ENCODE assay signal across 26 cellular contexts in genomic region chr12:7304456-7304855, GRCh38. TPM values are rescaled to one million over a fixed set of nuclear protein-coding genes. Genes with fewer than 3 reads are reported as not detected.
"Had no signal": no experiment of that assay in that cellular context is flagged by ENCODE, and none has a peak within 500 bp of the region (broad histone marks: within the 10 kb centered on the region; RNA-seq: fewer than 3 reads in every experiment).

No MANE protein-coding gene starts in this region.

- ATAC-seq: activated CD4-positive, CD25-positive, alpha-beta regulatory T cell treated with anti-CD3 and anti-CD28 coated beads, Interleukin-2, amount 50 U/mL, for 24 hours; activated CD8-positive, alpha-beta T cell treated with anti-CD3 and anti-CD28 coated beads for 36 hours; activated T-cell treated with anti-CD3 and anti-CD28 coated beads, Interleukin-2, amount 50 U/mL, for 72 hours; body of pancreas; PC-3; T-cell had no signal

- DNase-seq: activated CD4-positive, alpha-beta T cell treated with anti-CD3 and anti-CD28 coated beads for 4 hours; activated CD8-positive, alpha-beta memory T cell treated with anti-CD3 and anti-CD28 coated beads, Interleukin-2, amount 50 U/mL, for 4 hours; activated CD8-positive, alpha-beta T cell treated with anti-CD3 and anti-CD28 coated beads for 36 hours; activated gamma-delta T cell treated with Interleukin-2 at 50 U/mL for 16 hours; activated naive CD4-positive, alpha-beta T cell treated with anti-CD3 and anti-CD28 coated beads, Interleukin-2, amount 10 ng/mL, durations not matched to agents 7 days and 5 days; activated naive CD8-positive, alpha-beta T cell treated with anti-CD3 and anti-CD28 coated beads for 36 hours; activated T-cell treated with anti-CD3 and anti-CD28 coated beads, Interleukin-2, amount 50 U/mL, for 72 hours; anterior cingulate cortex; body of pancreas; MG63; MV-4-11; NCI-H1092 treated with DMSO at 0.1 percent for 48 hours; NCI-H1436; NCI-H1694 treated with DMSO at 0.1 percent for 48 hours; NCI-H2029 treated with DMSO at 0.1 percent for 48 hours; NCI-H510A treated with DMSO at 0.1 percent for 48 hours; PC-3; SIG-M5; T-cell; T-helper 2 cell had no signal

- FAIRE-seq: colon had no signal

- H3K9me3 ChIP-seq: body of pancreas, MG63 had no signal

- H3K9me3 Mint-ChIP-seq: activated CD8-positive, alpha-beta T cell treated with anti-CD3 and anti-CD28 coated beads for 36 hours; activated naive CD4-positive, alpha-beta T cell treated with anti-CD3 and anti-CD28 coated beads, Interleukin-2, amount 10 ng/mL, durations not matched to agents 7 days and 5 days; activated naive CD8-positive, alpha-beta T cell treated with anti-CD3 and anti-CD28 coated beads for 36 hours; activated T-cell treated with anti-CD3 and anti-CD28 coated beads, Interleukin-2, amount 50 U/mL, for 72 hours; activated T-helper 2 cell treated with anti-CD3 and anti-CD28 coated beads, Interferon-gamma antibody, Interleukin-2, Interleukin-4, amounts not matched to agents 10 μg/mL and 5 μg/mL and 100 μg/mL, durations not matched to agents 14 hours and 24 hours and 36 hours; T-cell had no signal

- H3K4me3 Mint-ChIP-seq: activated CD8-positive, alpha-beta T cell treated with anti-CD3 and anti-CD28 coated beads for 36 hours; activated naive CD4-positive, alpha-beta T cell treated with anti-CD3 and anti-CD28 coated beads, Interleukin-2, amount 10 ng/mL, durations not matched to agents 7 days and 5 days; activated naive CD8-positive, alpha-beta T cell treated with anti-CD3 and anti-CD28 coated beads for 36 hours; activated T-cell treated with anti-CD3 and anti-CD28 coated beads, Interleukin-2, amount 50 U/mL, for 72 hours; T-cell had no signal

- H3K27me3 ChIP-seq: body of pancreas, cardiac muscle cell, MG63 had no signal

- H3K36me3 ChIP-seq: cardiac muscle cell, MG63 had no signal

- H3K36me3 Mint-ChIP-seq: activated naive CD4-positive, alpha-beta T cell treated with anti-CD3 and anti-CD28 coated beads, Interleukin-2, amount 10 ng/mL, durations not matched to agents 7 days and 5 days; activated naive CD8-positive, alpha-beta T cell treated with anti-CD3 and anti-CD28 coated beads for 36 hours; T-cell had no signal

- H3K27ac Mint-ChIP-seq: activated CD8-positive, alpha-beta T cell treated with anti-CD3 and anti-CD28 coated beads for 36 hours; activated naive CD4-positive, alpha-beta T cell treated with anti-CD3 and anti-CD28 coated beads, Interleukin-2, amount 10 ng/mL, durations not matched to agents 7 days and 5 days; activated naive CD8-positive, alpha-beta T cell treated with anti-CD3 and anti-CD28 coated beads for 36 hours; activated T-cell treated with anti-CD3 and anti-CD28 coated beads, Interleukin-2, amount 50 U/mL, for 72 hours; activated T-helper 2 cell treated with anti-CD3 and anti-CD28 coated beads, Interferon-gamma antibody, Interleukin-2, Interleukin-4, amounts not matched to agents 10 μg/mL and 5 μg/mL and 100 μg/mL, durations not matched to agents 14 hours and 24 hours and 36 hours; T-cell had no signal

- H3K27ac ChIP-seq: body of pancreas, cardiac muscle cell, KMS-11 had no signal

- H3K4me3 ChIP-seq: body of pancreas, cardiac muscle cell, MG63 had no signal

- H3K4me1 ChIP-seq: body of pancreas had no signal

- H3K4me1 Mint-ChIP-seq: activated naive CD4-positive, alpha-beta T cell treated with anti-CD3 and anti-CD28 coated beads, Interleukin-2, amount 10 ng/mL, durations not matched to agents 7 days and 5 days; activated naive CD8-positive, alpha-beta T cell treated with anti-CD3 and anti-CD28 coated beads for 36 hours; T-cell had no signal

- H3K9ac ChIP-seq: KMS-11 had no signal

RNA-seq across cellular contexts. Expression of gene ACSM4, which starts 0.6 kb away (rescaled TPM):
- total RNA-seq: activated CD8-positive, alpha-beta T cell treated with anti-CD3 and anti-CD28 coated beads for 36 hours; activated naive CD8-positive, alpha-beta T cell treated with anti-CD3 and anti-CD28 coated beads for 36 hours; activated T-cell treated with anti-CD3 and anti-CD28 coated beads, Interleukin-2, amount 50 U/mL, for 72 hours; activated T-helper 2 cell treated with anti-CD3 and anti-CD28 coated beads, Interferon-gamma antibody, Interleukin-2, Interleukin-4, amounts not matched to agents 10 μg/mL and 5 μg/mL and 100 μg/mL, durations not matched to agents 14 hours and 24 hours and 36 hours; body of pancreas; cardiac muscle cell; PC-3; T-cell had no signal
- polyA plus RNA-seq: adipose tissue, cardiac muscle cell had no signal
